In genomic region chr12:63144556-63144955, GRCh38 we compare ENCODE assay signal across 10 cellular contexts. TPM values are rescaled to one million over a fixed set of nuclear protein-coding genes. Genes with fewer than 3 reads are reported as not detected.
"Had no signal": no experiment of that assay in that cellular context is flagged by ENCODE, and none has a peak within 500 bp of the region (broad histone marks: within the 10 kb centered on the region; RNA-seq: fewer than 3 reads in every experiment).

No MANE protein-coding gene starts in this region.

- H3K4me3 Mint-ChIP-seq: H9 had no signal

- H3K9ac ChIP-seq: GM23248 had no signal

- FAIRE-seq: H54, HTR-8/SVneo, K562 had no signal

- DNase-seq: GM23248, GOT3, H9, HCEC 1CT, IMR-90, KG1 had no signal

- H2AFZ ChIP-seq: GM23248 had no signal

- ATAC-seq: K562 had no signal

- H3K4me3 ChIP-seq: GM23248, K562 had no signal

- H3K27ac ChIP-seq: GM23248 had no signal

- H3K27ac Mint-ChIP-seq: H9 had no signal

RNA-seq across cellular contexts. Expression of gene AVPR1A, which starts 6.4 kb away (rescaled TPM):
- total RNA-seq: GM23248, HT-29, IMR-90 had no signal
- polyA plus RNA-seq: GM23248, IMR-90 had no signal
